In the genomic region with DNA sequence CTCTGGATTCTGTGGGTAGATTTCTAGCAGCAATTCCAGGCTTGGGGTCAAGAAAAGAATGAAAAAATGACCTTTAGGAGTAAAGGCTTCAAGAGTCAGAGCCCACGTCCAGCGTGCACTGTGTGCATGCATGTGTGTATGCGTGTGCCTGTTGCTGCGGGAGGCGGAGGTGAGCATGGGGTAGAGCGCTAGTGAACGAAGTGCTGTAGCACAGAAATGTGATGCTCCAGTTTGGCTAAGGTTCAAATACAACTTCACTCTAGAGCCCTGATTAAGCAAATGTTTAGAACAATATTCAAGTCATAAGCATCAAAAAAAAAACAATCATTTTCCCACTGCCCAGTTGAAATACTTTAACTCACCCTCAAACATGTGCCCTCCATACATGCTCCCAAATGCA, we compare ENCODE assay signal across 27 cellular contexts.
DNase-seq lines count a peak whose midpoint lies in the region; ATAC-seq and TF ChIP-seq lines count a peak whose summit lies in the region.
"Had no signal": no experiment of that assay in that cellular context is flagged by ENCODE, and none has a peak within 500 bp of the region (broad histone marks: within the 10 kb centered on the region; RNA-seq: fewer than 3 reads in every experiment).

No MANE protein-coding gene starts in this region.

- H3K4me1 ChIP-seq in right cardiac atrium (ENCODE audit: control insufficient read depth, insufficient read depth, low read length) (peaks cover 2% of the 10 kb centered on the region), skeletal muscle satellite cell (ENCODE audit: control insufficient read depth, insufficient read depth, low read length) (peaks cover 27% of the 10 kb centered on the region), breast epithelium (no peaks in the 10 kb centered on the region)
- H3K4me1 ChIP-seq: prostate gland had no signal

- TF ChIP-seq POLR2A in breast epithelium (IDR thresholded peaks at IDR 0.05), result no peak

- H3K9ac ChIP-seq in skeletal muscle satellite cell (ENCODE audit: low read depth, low read length), result no peak overlapping the region

- H3K36me3 ChIP-seq in skeletal muscle satellite cell (ENCODE audit: insufficient read depth, low read length), result no peaks in the 10 kb centered on the region
- H3K36me3 ChIP-seq in breast epithelium, result no peaks in the 10 kb centered on the region
- H3K36me3 ChIP-seq: gastroesophageal sphincter, prostate gland, upper lobe of left lung had no signal

- no peak for TF ChIP-seq CTCF in choroid plexus epithelial cell (conservative IDR thresholded peaks at IDR 0.05; ENCODE audit: low read depth, low read length)
- TF ChIP-seq CTCF in breast epithelium (IDR thresholded peaks at IDR 0.05), result no peak

- H3K27me3 ChIP-seq in right cardiac atrium (ENCODE audit: control insufficient read depth, insufficient read depth) (no peaks in the 10 kb centered on the region), skeletal muscle satellite cell (ENCODE audit: control insufficient read depth, insufficient read depth, low read length) (no peaks in the 10 kb centered on the region), breast epithelium (no peaks in the 10 kb centered on the region)
- H3K27me3 ChIP-seq: gastroesophageal sphincter, upper lobe of left lung had no signal

- intact Hi-C loops in right cardiac atrium (cut with DNase I), result loop anchor here in 1 of 4 donors (5.0 to 10.0 kb wide), 2 partner anchors 55 to 312 kb away; no protein-coding TSS in a partner anchor
- intact Hi-C loops in breast epithelium (cut with DNase I; ENCODE audit: low total_unique reads), result no loop called here

- peak overlapping the region; percentile 42 for H3K4me2 ChIP-seq in skeletal muscle satellite cell (ENCODE audit: low read length)
- H3K4me2 ChIP-seq: PC-9 had no signal

- H3K9me3 Mint-ChIP-seq in activated naive CD4-positive, alpha-beta T cell treated with anti-CD3 and anti-CD28 coated beads, Interleukin-2, amount 10 ng/mL, durations not matched to agents 7 days and 5 days, result no peaks in the 10 kb centered on the region
- H3K9me3 Mint-ChIP-seq: activated naive CD4-positive, alpha-beta T cell treated with anti-CD3 and anti-CD28 coated beads, Interleukin-2, amount 50 U/mL, for 24 hours; activated T-helper 2 cell treated with anti-CD3 and anti-CD28 coated beads, Interferon-gamma antibody, Interleukin-2, Interleukin-4, amounts not matched to agents 10 μg/mL and 5 μg/mL and 100 μg/mL, durations not matched to agents 14 hours and 24 hours and 36 hours; dendritic cell treated with granulocyte-macrophage colony-stimulating factor and Interleukin-4, amounts not matched to agents 40 ng/mL and 50 ng/mL, for 4 days; stimulated activated effector memory CD8-positive, alpha-beta T cell treated with anti-CD3 and anti-CD28 coated beads, Interleukin-12 subunit alpha, Interleukin-12 subunit beta, amount 100 ng/mL, for 72 hours had no signal

- no peak overlapping the region for H3K4me3 ChIP-seq in choroid plexus epithelial cell (ENCODE audit: low read depth, low read length)
- H3K4me3 ChIP-seq in right cardiac atrium (ENCODE audit: low read length), result no peak overlapping the region
- no peak overlapping the region for H3K4me3 ChIP-seq in skeletal muscle satellite cell (ENCODE audit: low read length)
- H3K4me3 ChIP-seq in breast epithelium, result no peak overlapping the region
- H3K4me3 ChIP-seq: gastroesophageal sphincter, PC-9, prostate gland, upper lobe of left lung had no signal

- H3K27ac ChIP-seq in right cardiac atrium (ENCODE audit: low read length) (peak overlapping the region; percentile 32), breast epithelium (peak overlapping the region in 1 of 2 donors; percentile 8)
- H3K27ac ChIP-seq: PC-9, prostate gland had no signal

- no peaks in the 10 kb centered on the region for H3K27me3 Mint-ChIP-seq in activated naive CD4-positive, alpha-beta T cell treated with anti-CD3 and anti-CD28 coated beads, Interleukin-2, amount 10 ng/mL, durations not matched to agents 7 days and 5 days
- H3K27me3 Mint-ChIP-seq: activated naive CD4-positive, alpha-beta T cell treated with anti-CD3 and anti-CD28 coated beads, Interleukin-2, amount 50 U/mL, for 24 hours; dendritic cell treated with granulocyte-macrophage colony-stimulating factor and Interleukin-4, amounts not matched to agents 40 ng/mL and 50 ng/mL, for 4 days had no signal

- H3K9me3 ChIP-seq in right cardiac atrium (ENCODE audit: control insufficient read depth, low read length), result no peaks in the 10 kb centered on the region
- H3K9me3 ChIP-seq in skeletal muscle satellite cell (replicated peaks; ENCODE audit: low read length), result no peaks in the 10 kb centered on the region
- no peaks in the 10 kb centered on the region for H3K9me3 ChIP-seq in breast epithelium
- H3K9me3 ChIP-seq: gastroesophageal sphincter, prostate gland, upper lobe of left lung had no signal

- WGBS in right cardiac atrium, result 46% methylated on average over 7 of the region's 7 CpGs

- peak; percentile 67 to 69 for ATAC-seq in right cardiac atrium
- ATAC-seq: activated CD8-positive, alpha-beta T cell treated with anti-CD3 and anti-CD28 coated beads, Interleukin-2, amount 10 ng/mL, durations not matched to agents 7 days and 5 days; left colon had no signal

- no peak overlapping the region for H3K4me3 Mint-ChIP-seq in activated naive CD4-positive, alpha-beta T cell treated with anti-CD3 and anti-CD28 coated beads, Interleukin-2, amount 10 ng/mL, durations not matched to agents 7 days and 5 days
- H3K4me3 Mint-ChIP-seq: activated CD8-positive, alpha-beta T cell treated with anti-CD3 and anti-CD28 coated beads, Interleukin-2, amount 10 ng/mL, durations not matched to agents 7 days and 5 days; activated naive CD4-positive, alpha-beta T cell treated with anti-CD3 and anti-CD28 coated beads, Interleukin-2, amount 50 U/mL, for 24 hours; dendritic cell treated with granulocyte-macrophage colony-stimulating factor and Interleukin-4, amounts not matched to agents 40 ng/mL and 50 ng/mL, for 4 days; endodermal cell; stimulated activated effector memory CD8-positive, alpha-beta T cell treated with anti-CD3 and anti-CD28 coated beads, Interleukin-12 subunit alpha, Interleukin-12 subunit beta, amount 100 ng/mL, for 72 hours had no signal

- H3K4me1 Mint-ChIP-seq in activated naive CD4-positive, alpha-beta T cell treated with anti-CD3 and anti-CD28 coated beads, Interleukin-2, amount 10 ng/mL, durations not matched to agents 7 days and 5 days, result no peaks in the 10 kb centered on the region
- H3K4me1 Mint-ChIP-seq: activated naive CD4-positive, alpha-beta T cell treated with anti-CD3 and anti-CD28 coated beads, Interleukin-2, amount 50 U/mL, for 24 hours; stimulated activated effector memory CD8-positive, alpha-beta T cell treated with anti-CD3 and anti-CD28 coated beads, Interleukin-12 subunit alpha, Interleukin-12 subunit beta, amount 100 ng/mL, for 72 hours had no signal

- CTCF ChIA-PET in activated naive CD4-positive, alpha-beta T cell treated with anti-CD3 and anti-CD28 coated beads, Interleukin-2, amount 10 ng/mL, durations not matched to agents 7 days and 5 days (lab: Charles Lee), result no interaction called here

- H3K27ac Mint-ChIP-seq in activated naive CD4-positive, alpha-beta T cell treated with anti-CD3 and anti-CD28 coated beads, Interleukin-2, amount 10 ng/mL, durations not matched to agents 7 days and 5 days, result no peak overlapping the region
- H3K27ac Mint-ChIP-seq: activated naive CD4-positive, alpha-beta T cell treated with anti-CD3 and anti-CD28 coated beads, Interleukin-2, amount 50 U/mL, for 24 hours; activated T-helper 2 cell treated with anti-CD3 and anti-CD28 coated beads, Interferon-gamma antibody, Interleukin-2, Interleukin-4, amounts not matched to agents 10 μg/mL and 5 μg/mL and 100 μg/mL, durations not matched to agents 14 hours and 24 hours and 36 hours; dendritic cell treated with granulocyte-macrophage colony-stimulating factor and Interleukin-4, amounts not matched to agents 40 ng/mL and 50 ng/mL, for 4 days; endodermal cell; stimulated activated effector memory CD8-positive, alpha-beta T cell treated with anti-CD3 and anti-CD28 coated beads, Interleukin-12 subunit alpha, Interleukin-12 subunit beta, amount 100 ng/mL, for 72 hours had no signal

- peak; percentile 18 for DNase-seq in amniotic epithelial cell (ENCODE audit: low read depth)
- DNase-seq in choroid plexus epithelial cell (ENCODE audit: low read depth), result peak; percentile 41
- DNase-seq in right cardiac atrium, result peak in 2 of 3 donors; percentile 59 to 61
- no peak for DNase-seq in breast epithelium (ENCODE audit: low spot score in 2 of 2)
- DNase-seq in Ammon's horn (ENCODE audit: low spot score), result no peak
- DNase-seq in activated naive CD4-positive, alpha-beta T cell treated with anti-CD3 and anti-CD28 coated beads, Interleukin-2, amount 10 ng/mL, durations not matched to agents 7 days and 5 days, result no peak
- no peak for DNase-seq in SHP77 (lab: John Stamatoyannopoulos, UW)
- DNase-seq: activated CD4-positive, alpha-beta T cell treated with anti-CD3 and anti-CD28 coated beads for 1 hour; activated CD8-positive, alpha-beta T cell treated with anti-CD3 and anti-CD28 coated beads, Interleukin-2, amount 10 ng/mL, durations not matched to agents 7 days and 5 days; COR-L47; endodermal cell; hippocampal formation; left colon; NCI-H1436; NCI-H2081 treated with DMSO at 0.1 percent for 48 hours; NCI-H2227 treated with DMSO at 0.1 percent for 48 hours; NCI-H526 treated with DMSO at 0.1 percent for 48 hours; PC-9; SHP77 treated with DMSO at 0.1 percent for 48 hours; upper lobe of left lung had no signal

- no peaks in the 10 kb centered on the region for H3K36me3 Mint-ChIP-seq in activated naive CD4-positive, alpha-beta T cell treated with anti-CD3 and anti-CD28 coated beads, Interleukin-2, amount 10 ng/mL, durations not matched to agents 7 days and 5 days
- H3K36me3 Mint-ChIP-seq: activated naive CD4-positive, alpha-beta T cell treated with anti-CD3 and anti-CD28 coated beads, Interleukin-2, amount 50 U/mL, for 24 hours; stimulated activated effector memory CD8-positive, alpha-beta T cell treated with anti-CD3 and anti-CD28 coated beads, Interleukin-12 subunit alpha, Interleukin-12 subunit beta, amount 100 ng/mL, for 72 hours had no signal

Comparison
In these comparisons a context has a peak if more than half of its experiments do, and no peak if none do; other contexts are left out.
1. DNase-seq: peak in amniotic epithelial cell (single experiment), choroid plexus epithelial cell (single experiment) and right cardiac atrium (2 of 3); none in breast epithelium (0 of 2), Ammon's horn (single experiment), activated naive CD4-positive, alpha-beta T cell treated with anti-CD3 and anti-CD28 coated beads, Interleukin-2, amount 10 ng/mL, durations not matched to agents 7 days and 5 days (single experiment) and SHP77 (0 of 2).